9 cellular contexts compared by ENCODE assay signal in genomic region chr7:37495574-37496184, GRCh38. TPM values are rescaled to one million over a fixed set of nuclear protein-coding genes. Genes with fewer than 3 reads are reported as not detected.
DNase-seq lines count a peak whose midpoint lies in the region; ATAC-seq lines count a peak whose summit lies in the region.
"Had no signal": no experiment of that assay in that cellular context is flagged by ENCODE, and none has a peak within 500 bp of the region (broad histone marks: within the 10 kb centered on the region; RNA-seq: fewer than 3 reads in every experiment).

No MANE protein-coding gene starts in this region.

- H3K4me1 ChIP-seq in adipocyte (ENCODE audit: control insufficient read depth, insufficient read depth, low read length) (peaks cover 6% of the 10 kb centered on the region), aorta (ENCODE audit: control insufficient read depth in 1 of 2, insufficient read depth in 2 of 2, low read length in 2 of 2) (no peaks in the 10 kb centered on the region)

- WGBS in aorta, 2 donors = 68 to 77% methylated on average over 4 of the region's 4 CpGs

- intact Hi-C loops in aorta (cut with DNase I) = loop anchor here (5.0 to 10.0 kb wide), 2 partner anchors 258 to 261 kb away; no protein-coding TSS in a partner anchor

- no peaks in the 10 kb centered on the region for H3K27me3 ChIP-seq in adipocyte (replicated peaks; ENCODE audit: control insufficient read depth, insufficient read depth, low read length)
- H3K27me3 ChIP-seq in aorta (ENCODE audit: control insufficient read depth in 1 of 2, insufficient read depth in 2 of 2, low read length in 1 of 2) = no peaks in the 10 kb centered on the region
- H3K27me3 ChIP-seq: SJCRH30 had no signal

- no peak overlapping the region for H3K27ac ChIP-seq in aorta (ENCODE audit: low read depth in 1 of 2, low read length in 2 of 2)
- H3K27ac ChIP-seq: SJCRH30 had no signal

- no peak overlapping the region for H3K9ac ChIP-seq in adipocyte (ENCODE audit: low read length)

- H3K36me3 ChIP-seq in adipocyte (ENCODE audit: control insufficient read depth, insufficient read depth, low read length, severe bottlenecking) = no peaks in the 10 kb centered on the region
- no peaks in the 10 kb centered on the region for H3K36me3 ChIP-seq in aorta (ENCODE audit: control insufficient read depth in 1 of 2, insufficient read depth in 2 of 2, low read length in 1 of 2)
- H3K36me3 ChIP-seq: SJCRH30 had no signal

- ATAC-seq in aorta (ENCODE audit: low FRiP score) = peak; percentile 84
- no peak for ATAC-seq in GM21786 (IDR thresholded peaks at IDR 0.05; ENCODE audit: unreplicated experiment)
- no peak for ATAC-seq in HG03139 (IDR thresholded peaks at IDR 0.05; ENCODE audit: unreplicated experiment)

- DNase-seq in DMS53 treated with DMSO at 0.1 percent for 48 hours (lab: John Stamatoyannopoulos, UW; ENCODE audit: unreplicated experiment) = peak; percentile 18
- peak; percentile 21 for DNase-seq in KG1 (lab: John Stamatoyannopoulos, UW)
- DNase-seq in adipocyte (ENCODE audit: low read depth) = peak; percentile 65
- peak; percentile 29 for DNase-seq in kidney glomerular epithelial cell (lab: John Stamatoyannopoulos, UW)
- no peak for DNase-seq in aorta
- no peak for DNase-seq in middle frontal gyrus (ENCODE audit: extremely low spot score, low spot score)

- H3K4me3 ChIP-seq in adipocyte (ENCODE audit: low read length) (no peak overlapping the region), aorta (ENCODE audit: low read length in 2 of 2) (no peak overlapping the region)
- H3K4me3 ChIP-seq: SJCRH30 had no signal

- no peaks in the 10 kb centered on the region for H3K9me3 ChIP-seq in adipocyte (ENCODE audit: control insufficient read depth, low read length)
- no peaks in the 10 kb centered on the region for H3K9me3 ChIP-seq in aorta (ENCODE audit: control insufficient read depth, low read length)
- H3K9me3 ChIP-seq: SJCRH30 had no signal

RNA-seq across cellular contexts. Expression of gene ELMO1, which starts 47.0 kb away (rescaled TPM):
- total RNA-seq in aorta = 10 to 100 TPM; 38.8 to 86.9 TPM
- 10 to 100 TPM in 1 of 2 donors, 1 to 10 TPM in 1; 1.8 to 10.9 TPM for polyA plus RNA-seq in aorta

Comparison
In these comparisons a context has a peak if more than half of its experiments do, and no peak if none do; other contexts are left out.
1. DNase-seq: peak in DMS53 treated with DMSO at 0.1 percent for 48 hours (single experiment), KG1 (single experiment), adipocyte (single experiment) and kidney glomerular epithelial cell (single experiment); none in aorta (0 of 2) and middle frontal gyrus (single experiment).